8 cellular contexts compared by ENCODE assay signal in genomic region chr3:45595364-45596154, GRCh38. TPM values are rescaled to one million over a fixed set of nuclear protein-coding genes. Genes with fewer than 3 reads are reported as not detected.
DNase-seq lines count a peak whose midpoint lies in the region; ATAC-seq, FAIRE-seq and TF ChIP-seq lines count a peak whose summit lies in the region.

No MANE protein-coding gene starts in this region.

- no peak for TF ChIP-seq CTCF in AG04449 (IDR thresholded peaks at IDR 0.05; ENCODE audit: insufficient read depth, low read length, missing control alignments)
- no peak for TF ChIP-seq CTCF in liver (IDR thresholded peaks at IDR 0.05; ENCODE audit: low read depth, low read length, missing input control)

- no peak overlapping the region for H3K27ac Mint-ChIP-seq in activated T-helper 2 cell treated with anti-CD3 and anti-CD28 coated beads, Interferon-gamma antibody, Interleukin-2, Interleukin-4, amounts not matched to agents 10 μg/mL and 5 μg/mL and 100 μg/mL, durations not matched to agents 14 hours and 24 hours and 36 hours

- WGBS in liver, result 54% methylated on average over 15 of the region's 15 CpGs

- ATAC-seq in GM21825 (IDR thresholded peaks at IDR 0.05; ENCODE audit: unreplicated experiment), result peak; percentile 2

- CTCF ChIA-PET in AG04449 (lab: Yijun Ruan, JAX), result interaction anchor here (0.9 to 6.4 kb wide), 12 partner anchors 10 to 84 kb away, joined by 3 to 52 read pairs (median 4); no protein-coding TSS in a partner anchor

- peaks cover 46% of the 10 kb centered on the region for H3K36me3 Mint-ChIP-seq in activated T-helper 2 cell treated with anti-CD3 and anti-CD28 coated beads, Interferon-gamma antibody, Interleukin-2, Interleukin-4, amounts not matched to agents 10 μg/mL and 5 μg/mL and 100 μg/mL, durations not matched to agents 14 hours and 24 hours and 36 hours (ENCODE audit: low read depth)

- TF ChIP-seq RAD21 in liver (IDR thresholded peaks at IDR 0.05), result no peak

- no peaks in the 10 kb centered on the region for H3K36me3 ChIP-seq in liver (ENCODE audit: control insufficient read depth in 4 of 4, insufficient read depth in 3 of 4, low read depth in 1 of 4, low read length in 3 of 4)

- peaks cover 19 to 64% (median 53%) of the 10 kb centered on the region in 4 donors for H3K4me1 ChIP-seq in liver (ENCODE audit: control insufficient read depth in 4 of 4, insufficient read depth in 4 of 4, low read length in 3 of 4)

- intact Hi-C loops in activated T-helper 2 cell treated with anti-CD3 and anti-CD28 coated beads, Interferon-gamma antibody, Interleukin-2, Interleukin-4, amounts not matched to agents 10 μg/mL and 5 μg/mL and 100 μg/mL, durations not matched to agents 14 hours and 24 hours and 36 hours (cut with micrococcal nuclease), result loop anchor here (2.0 to 5.0 kb wide), 2 partner anchors 29 to 88 kb away; no protein-coding TSS in a partner anchor

- peaks cover 64% of the 10 kb centered on the region for H3K4me1 Mint-ChIP-seq in activated T-helper 2 cell treated with anti-CD3 and anti-CD28 coated beads, Interferon-gamma antibody, Interleukin-2, Interleukin-4, amounts not matched to agents 10 μg/mL and 5 μg/mL and 100 μg/mL, durations not matched to agents 14 hours and 24 hours and 36 hours (ENCODE audit: low read depth)

- peak overlapping the region; percentile 92 for H3K4me3 Mint-ChIP-seq in activated T-helper 2 cell treated with anti-CD3 and anti-CD28 coated beads, Interferon-gamma antibody, Interleukin-2, Interleukin-4, amounts not matched to agents 10 μg/mL and 5 μg/mL and 100 μg/mL, durations not matched to agents 14 hours and 24 hours and 36 hours (ENCODE audit: low read depth)

- H3K9ac ChIP-seq in liver (ENCODE audit: low read depth in 1 of 2, low read length in 2 of 2), result peak overlapping the region; percentile 52 to 85

- POLR2A ChIA-PET in AG04449 (lab: Yijun Ruan, JAX), result interaction anchor here (1.2 to 2.8 kb wide), 3 partner anchors 14 to 86 kb away, joined by 3 to 13 read pairs (median 4); no protein-coding TSS in a partner anchor

- H3K27me3 ChIP-seq in liver (ENCODE audit: control insufficient read depth in 4 of 4, insufficient read depth in 4 of 4, low read length in 3 of 4), result no peaks in the 10 kb centered on the region

- peaks cover 1% of the 10 kb centered on the region for H3K27me3 Mint-ChIP-seq in activated T-helper 2 cell treated with anti-CD3 and anti-CD28 coated beads, Interferon-gamma antibody, Interleukin-2, Interleukin-4, amounts not matched to agents 10 μg/mL and 5 μg/mL and 100 μg/mL, durations not matched to agents 14 hours and 24 hours and 36 hours (ENCODE audit: low read depth)

- FAIRE-seq in urothelium cell line (lab: Jason Lieb, UNC), result peak; percentile 44

- H3K4me3 ChIP-seq in AG04449 (ENCODE audit: low read depth, low read length) (peak overlapping the region; percentile 70), liver (ENCODE audit: low read depth in 1 of 3, low read length in 3 of 3) (peak overlapping the region; percentile 61 to 83 (median 66))

- DNase-seq in AG04449 (ENCODE audit: low read depth, low spot score), result no peak
- no peak for DNase-seq in activated T-helper 2 cell treated with anti-CD3 and anti-CD28 coated beads, Interferon-gamma antibody, Interleukin-2, Interleukin-4, amounts not matched to agents 10 μg/mL and 5 μg/mL and 100 μg/mL, durations not matched to agents 14 hours and 24 hours and 36 hours (ENCODE audit: low spot score)
- no peak for DNase-seq in urothelium cell line (ENCODE audit: low spot score)
- DNase-seq in GDM1 (lab: John Stamatoyannopoulos, UW), result no peak
- no peak for DNase-seq in GOT3 (lab: John Stamatoyannopoulos, UW)
- DNase-seq in NCI-H2227 (lab: John Stamatoyannopoulos, UW; ENCODE audit: unreplicated experiment), result no peak

- H3K9me3 Mint-ChIP-seq in activated T-helper 2 cell treated with anti-CD3 and anti-CD28 coated beads, Interferon-gamma antibody, Interleukin-2, Interleukin-4, amounts not matched to agents 10 μg/mL and 5 μg/mL and 100 μg/mL, durations not matched to agents 14 hours and 24 hours and 36 hours, result no peaks in the 10 kb centered on the region

- peak overlapping the region; percentile 95 to 97 for H3K27ac ChIP-seq in liver (ENCODE audit: low read depth in 1 of 2, low read length in 2 of 2)

- H3K9me3 ChIP-seq in liver (ENCODE audit: control insufficient read depth in 4 of 4, low read length in 3 of 4), result no peaks in the 10 kb centered on the region

TF ChIP-seq in liver, 16 proteins besides CTCF, POLR2A, EP300 and RAD21:
- TF ChIP-seq SP1 (IDR thresholded peaks at IDR 0.05) (no peak), HNF4G (IDR thresholded peaks at IDR 0.05) (no peak), ZBTB33 (IDR thresholded peaks at IDR 0.05) (no peak)

RNA-seq across cellular contexts. Expression of gene LIMD1, which starts 1.0 kb away (rescaled TPM):
- total RNA-seq in activated T-helper 2 cell treated with anti-CD3 and anti-CD28 coated beads, Interferon-gamma antibody, Interleukin-2, Interleukin-4, amounts not matched to agents 10 μg/mL and 5 μg/mL and 100 μg/mL, durations not matched to agents 14 hours and 24 hours and 36 hours, result 42.3 and 43.2 TPM in 2 replicates
- 10 to 100 TPM; 16.2 to 23.3 TPM for total RNA-seq in liver
- 1 to 10 TPM; 7.8 to 8.1 TPM for polyA plus RNA-seq in liver
